ENCODE assay signal across 1 cellular context in genomic region chr2:112584134-112584890, GRCh38.
TF ChIP-seq lines count a peak whose summit lies in the region.

Gene CHCHD5, plus strand, starts transcription at chr2:112584609. Its CDS starts 39 bp downstream, at chr2:112584648.

TF ChIP-seq in A549, 52 proteins besides CTCF, POLR2A, EP300 and RAD21 (continued from another document):
- TF ChIP-seq, protein P1, sequence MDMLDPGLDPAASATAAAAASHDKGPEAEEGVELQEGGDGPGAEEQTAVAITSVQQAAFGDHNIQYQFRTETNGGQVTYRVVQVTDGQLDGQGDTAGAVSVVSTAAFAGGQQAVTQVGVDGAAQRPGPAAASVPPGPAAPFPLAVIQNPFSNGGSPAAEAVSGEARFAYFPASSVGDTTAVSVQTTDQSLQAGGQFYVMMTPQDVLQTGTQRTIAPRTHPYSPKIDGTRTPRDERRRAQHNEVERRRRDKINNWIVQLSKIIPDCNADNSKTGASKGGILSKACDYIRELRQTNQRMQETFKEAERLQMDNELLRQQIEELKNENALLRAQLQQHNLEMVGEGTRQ (IDR thresholded peaks at IDR 0.05): peak; percentile 16; the same call in 1 of the 2 replicates
- no peak for TF ChIP-seq TP53 (CRISPR knock-in tag; IDR thresholded peaks at IDR 0.05)
- TF ChIP-seq GATA3 (IDR thresholded peaks at IDR 0.05; ENCODE audit: borderline replicate concordance): no peak
- no peak for TF ChIP-seq RNF2 (IDR thresholded peaks at IDR 0.05; ENCODE audit: borderline replicate concordance, low read depth)
- TF ChIP-seq FOSB (CRISPR knock-in tag; IDR thresholded peaks at IDR 0.05): no peak
- no peak for TF ChIP-seq POLR2AphosphoS2 (conservative IDR thresholded peaks at IDR 0.05; ENCODE audit: low read length)
- no peak for TF ChIP-seq MAZ (IDR thresholded peaks at IDR 0.05; ENCODE audit: borderline replicate concordance, low read depth, low read length)
- no peak for TF ChIP-seq ZNF302 (CRISPR knock-in tag; IDR thresholded peaks at IDR 0.05)
- no peak for TF ChIP-seq CBX2 (IDR thresholded peaks at IDR 0.05; ENCODE audit: borderline replicate concordance, low read depth)
- no peak for TF ChIP-seq FOXS1 (CRISPR knock-in tag; IDR thresholded peaks at IDR 0.05)
- no peak; the same call in 1 of the 2 replicates for TF ChIP-seq MYC (IDR thresholded peaks at IDR 0.05; ENCODE audit: borderline replicate concordance, low read length)
- TF ChIP-seq SREBF2 (IDR thresholded peaks at IDR 0.05): no peak
- no peak for TF ChIP-seq ZFP36 (IDR thresholded peaks at IDR 0.05; ENCODE audit: borderline replicate concordance, partially characterized antibody)
- TF ChIP-seq NFE2L2 (conservative IDR thresholded peaks at IDR 0.05; ENCODE audit: low read length): no peak
- no peak; the same call in 1 of the 2 replicates for TF ChIP-seq EHMT2 (IDR thresholded peaks at IDR 0.05; ENCODE audit: low read depth)
- TF ChIP-seq JUN (IDR thresholded peaks at IDR 0.05): peak; percentile 68 to 92; a peak in 4 of 5 replicates
- no peak for TF ChIP-seq ZSCAN20 (CRISPR knock-in tag; IDR thresholded peaks at IDR 0.05)
- no peak for TF ChIP-seq EHF (CRISPR knock-in tag; IDR thresholded peaks at IDR 0.05)
- TF ChIP-seq MAFK (IDR thresholded peaks at IDR 0.05; ENCODE audit: partially characterized antibody): no peak
- TF ChIP-seq HDAC2 (IDR thresholded peaks at IDR 0.05): no peak
- TF ChIP-seq JUNB (IDR thresholded peaks at IDR 0.05): no peak
- TF ChIP-seq, protein P2, sequence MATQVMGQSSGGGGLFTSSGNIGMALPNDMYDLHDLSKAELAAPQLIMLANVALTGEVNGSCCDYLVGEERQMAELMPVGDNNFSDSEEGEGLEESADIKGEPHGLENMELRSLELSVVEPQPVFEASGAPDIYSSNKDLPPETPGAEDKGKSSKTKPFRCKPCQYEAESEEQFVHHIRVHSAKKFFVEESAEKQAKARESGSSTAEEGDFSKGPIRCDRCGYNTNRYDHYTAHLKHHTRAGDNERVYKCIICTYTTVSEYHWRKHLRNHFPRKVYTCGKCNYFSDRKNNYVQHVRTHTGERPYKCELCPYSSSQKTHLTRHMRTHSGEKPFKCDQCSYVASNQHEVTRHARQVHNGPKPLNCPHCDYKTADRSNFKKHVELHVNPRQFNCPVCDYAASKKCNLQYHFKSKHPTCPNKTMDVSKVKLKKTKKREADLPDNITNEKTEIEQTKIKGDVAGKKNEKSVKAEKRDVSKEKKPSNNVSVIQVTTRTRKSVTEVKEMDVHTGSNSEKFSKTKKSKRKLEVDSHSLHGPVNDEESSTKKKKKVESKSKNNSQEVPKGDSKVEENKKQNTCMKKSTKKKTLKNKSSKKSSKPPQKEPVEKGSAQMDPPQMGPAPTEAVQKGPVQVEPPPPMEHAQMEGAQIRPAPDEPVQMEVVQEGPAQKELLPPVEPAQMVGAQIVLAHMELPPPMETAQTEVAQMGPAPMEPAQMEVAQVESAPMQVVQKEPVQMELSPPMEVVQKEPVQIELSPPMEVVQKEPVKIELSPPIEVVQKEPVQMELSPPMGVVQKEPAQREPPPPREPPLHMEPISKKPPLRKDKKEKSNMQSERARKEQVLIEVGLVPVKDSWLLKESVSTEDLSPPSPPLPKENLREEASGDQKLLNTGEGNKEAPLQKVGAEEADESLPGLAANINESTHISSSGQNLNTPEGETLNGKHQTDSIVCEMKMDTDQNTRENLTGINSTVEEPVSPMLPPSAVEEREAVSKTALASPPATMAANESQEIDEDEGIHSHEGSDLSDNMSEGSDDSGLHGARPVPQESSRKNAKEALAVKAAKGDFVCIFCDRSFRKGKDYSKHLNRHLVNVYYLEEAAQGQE (IDR thresholded peaks at IDR 0.05): no peak; the same call in 1 of the 2 replicates
- no peak for TF ChIP-seq FOSL2 (IDR thresholded peaks at IDR 0.05)
- TF ChIP-seq FOSL2 (CRISPR knock-in tag; IDR thresholded peaks at IDR 0.05): no peak
- no peak for TF ChIP-seq RCOR1 (IDR thresholded peaks at IDR 0.05; ENCODE audit: low read depth, low read length)
- TF ChIP-seq HOXA7 (CRISPR knock-in tag; IDR thresholded peaks at IDR 0.05): no peak
- no peak for TF ChIP-seq HOXB5 (CRISPR knock-in tag; IDR thresholded peaks at IDR 0.05)
- TF ChIP-seq CHD4 (IDR thresholded peaks at IDR 0.05; ENCODE audit: borderline replicate concordance): no peak
- TF ChIP-seq CHD2 (IDR thresholded peaks at IDR 0.05; ENCODE audit: low read length, partially characterized antibody): no peak
- TF ChIP-seq RARB (CRISPR knock-in tag; IDR thresholded peaks at IDR 0.05): no peak
- TF ChIP-seq PHF8 (IDR thresholded peaks at IDR 0.05; ENCODE audit: borderline replicate concordance, low read depth): peak; percentile 78
- TF ChIP-seq, protein P3, sequence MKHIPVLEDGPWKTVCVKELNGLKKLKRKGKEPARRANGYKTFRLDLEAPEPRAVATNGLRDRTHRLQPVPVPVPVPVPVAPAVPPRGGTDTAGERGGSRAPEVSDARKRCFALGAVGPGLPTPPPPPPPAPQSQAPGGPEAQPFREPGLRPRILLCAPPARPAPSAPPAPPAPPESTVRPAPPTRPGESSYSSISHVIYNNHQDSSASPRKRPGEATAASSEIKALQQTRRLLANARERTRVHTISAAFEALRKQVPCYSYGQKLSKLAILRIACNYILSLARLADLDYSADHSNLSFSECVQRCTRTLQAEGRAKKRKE (CRISPR knock-in tag; IDR thresholded peaks at IDR 0.05; ENCODE audit: low read depth): no peak
- peak; percentile 73 for TF ChIP-seq MAX (IDR thresholded peaks at IDR 0.05)
